In genomic region chr7:99258501-99258900, GRCh38 we compare ENCODE assay signal across 35 cellular contexts. TPM values are rescaled to one million over a fixed set of nuclear protein-coding genes. Genes with fewer than 3 reads are reported as not detected.
"Had no signal": no experiment of that assay in that cellular context is flagged by ENCODE, and none has a peak within 500 bp of the region (broad histone marks: within the 10 kb centered on the region; RNA-seq: fewer than 3 reads in every experiment).

No MANE protein-coding gene starts in this region.

- H3K36me3 Mint-ChIP-seq: activated CD8-positive, alpha-beta memory T cell treated with anti-CD3 and anti-CD28 coated beads, Interleukin-2, amount 10 ng/mL, durations not matched to agents 7 days and 5 days; activated naive CD4-positive, alpha-beta T cell treated with anti-CD3 and anti-CD28 coated beads, Interleukin-2, amount 50 U/mL, for 24 hours; naive thymus-derived CD8-positive, alpha-beta T cell; neural progenitor cell; T-cell had no signal

- H3K79me2 ChIP-seq: parathyroid adenoma had no signal

- H3K27ac Mint-ChIP-seq: activated CD4-positive, alpha-beta T cell treated with anti-CD3 and anti-CD28 coated beads for 36 hours; activated CD8-positive, alpha-beta memory T cell treated with anti-CD3 and anti-CD28 coated beads, Interleukin-2, amount 10 ng/mL, durations not matched to agents 7 days and 5 days; activated CD8-positive, alpha-beta T cell treated with anti-CD3 and anti-CD28 coated beads, Interleukin-2, amount 10 ng/mL, durations not matched to agents 7 days and 5 days; activated naive CD4-positive, alpha-beta T cell treated with anti-CD3 and anti-CD28 coated beads, Interleukin-2, amount 50 U/mL, for 24 hours; activated naive CD8-positive, alpha-beta T cell treated with anti-CD3 and anti-CD28 coated beads, Interleukin-2, amount 50 U/mL, for 24 hours; activated T-helper 2 cell treated with anti-CD3 and anti-CD28 coated beads, Interferon-gamma antibody, Interleukin-2, Interleukin-4, amounts not matched to agents 10 μg/mL and 5 μg/mL and 100 μg/mL, durations not matched to agents 14 hours and 24 hours and 36 hours; naive thymus-derived CD8-positive, alpha-beta T cell; T-cell had no signal

- H3K4me1 Mint-ChIP-seq: activated CD4-positive, alpha-beta T cell treated with anti-CD3 and anti-CD28 coated beads for 36 hours; activated CD8-positive, alpha-beta memory T cell treated with anti-CD3 and anti-CD28 coated beads, Interleukin-2, amount 10 ng/mL, durations not matched to agents 7 days and 5 days; activated naive CD4-positive, alpha-beta T cell treated with anti-CD3 and anti-CD28 coated beads, Interleukin-2, amount 50 U/mL, for 24 hours; activated naive CD8-positive, alpha-beta T cell treated with anti-CD3 and anti-CD28 coated beads, Interleukin-2, amount 50 U/mL, for 24 hours; naive thymus-derived CD8-positive, alpha-beta T cell; neural progenitor cell; T-cell had no signal

- H3K4me3 Mint-ChIP-seq: activated CD4-positive, alpha-beta T cell treated with anti-CD3 and anti-CD28 coated beads for 36 hours; activated CD8-positive, alpha-beta memory T cell treated with anti-CD3 and anti-CD28 coated beads, Interleukin-2, amount 10 ng/mL, durations not matched to agents 7 days and 5 days; activated CD8-positive, alpha-beta T cell treated with anti-CD3 and anti-CD28 coated beads, Interleukin-2, amount 10 ng/mL, durations not matched to agents 7 days and 5 days; activated naive CD4-positive, alpha-beta T cell treated with anti-CD3 and anti-CD28 coated beads, Interleukin-2, amount 50 U/mL, for 24 hours; activated naive CD8-positive, alpha-beta T cell treated with anti-CD3 and anti-CD28 coated beads, Interleukin-2, amount 50 U/mL, for 24 hours; naive thymus-derived CD8-positive, alpha-beta T cell; neural progenitor cell; T-cell had no signal

- H3K27me3 ChIP-seq: cardiac muscle cell, colonic mucosa, neural progenitor cell, right atrium auricular region, transverse colon had no signal

- H3K9ac ChIP-seq: neural progenitor cell, parathyroid adenoma had no signal

- H3K9me3 Mint-ChIP-seq: activated naive CD4-positive, alpha-beta T cell treated with anti-CD3 and anti-CD28 coated beads, Interleukin-2, amount 50 U/mL, for 24 hours; activated naive CD8-positive, alpha-beta T cell treated with anti-CD3 and anti-CD28 coated beads, Interleukin-2, amount 50 U/mL, for 24 hours; activated T-helper 2 cell treated with anti-CD3 and anti-CD28 coated beads, Interferon-gamma antibody, Interleukin-2, Interleukin-4, amounts not matched to agents 10 μg/mL and 5 μg/mL and 100 μg/mL, durations not matched to agents 14 hours and 24 hours and 36 hours; naive thymus-derived CD8-positive, alpha-beta T cell; neural progenitor cell; T-cell had no signal

- H3K27ac ChIP-seq: cardiac muscle cell, colonic mucosa, gastroesophageal sphincter, neural progenitor cell, parathyroid adenoma, psoas muscle, right atrium auricular region, transverse colon had no signal

- H3K36me3 ChIP-seq: cardiac muscle cell, colonic mucosa, gastroesophageal sphincter, neural progenitor cell, right atrium auricular region, transverse colon had no signal

- DNase-seq: activated CD4-positive, alpha-beta T cell treated with anti-CD3 and anti-CD28 coated beads for 36 hours; activated CD4-positive, CD25-positive, alpha-beta regulatory T cell; activated CD8-positive, alpha-beta memory T cell treated with anti-CD3 and anti-CD28 coated beads, Interleukin-2, amount 10 ng/mL, durations not matched to agents 7 days and 5 days; activated CD8-positive, alpha-beta T cell treated with anti-CD3 and anti-CD28 coated beads, Interleukin-2, amount 10 ng/mL, durations not matched to agents 7 days and 5 days; activated naive CD8-positive, alpha-beta T cell treated with anti-CD3 and anti-CD28 coated beads, Interleukin-2, amount 50 U/mL, for 24 hours; activated T-cell treated with anti-CD3 and anti-CD28 coated beads, Interleukin-2, amount 50 U/mL, for 48 hours; cerebellar nuclear complex; colonic mucosa; effector CD8-positive, alpha-beta T cell; head of caudate nucleus; hippocampal formation; kidney; left colon; midbrain; naive thymus-derived CD8-positive, alpha-beta T cell; occipital lobe; psoas muscle; stimulated activated CD4-positive, alpha-beta T cell treated with anti-CD3 and anti-CD28 coated beads, Interleukin-15, amount 100 ng/mL, for 24 hours; stimulated activated CD4-positive, alpha-beta T cell treated with anti-CD3 and anti-CD28 coated beads, Interleukin-2, amount 100 ng/mL, for 24 hours; stimulated activated naive CD4-positive, alpha-beta T cell treated with Interleukin-2 at 50 U/mL for 16 hours; T-cell; transverse colon had no signal

- H3K4me3 ChIP-seq: cardiac muscle cell, colonic mucosa, gastroesophageal sphincter, neural progenitor cell, psoas muscle, right atrium auricular region, transverse colon had no signal

- H3K9me3 ChIP-seq: colonic mucosa, gastroesophageal sphincter, psoas muscle, right atrium auricular region, transverse colon had no signal

- ATAC-seq: activated CD4-positive, alpha-beta T cell treated with anti-CD3 and anti-CD28 coated beads for 36 hours; activated CD8-positive, alpha-beta memory T cell treated with anti-CD3 and anti-CD28 coated beads, Interleukin-2, amount 10 ng/mL, durations not matched to agents 7 days and 5 days; activated CD8-positive, alpha-beta T cell treated with anti-CD3 and anti-CD28 coated beads, Interleukin-2, amount 10 ng/mL, durations not matched to agents 7 days and 5 days; activated naive CD8-positive, alpha-beta T cell treated with anti-CD3 and anti-CD28 coated beads, Interleukin-2, amount 50 U/mL, for 24 hours; gastroesophageal sphincter; left colon; naive thymus-derived CD8-positive, alpha-beta T cell; psoas muscle; T-cell had no signal

- H3K4me2 ChIP-seq: neural progenitor cell had no signal

- H3K4me1 ChIP-seq: colonic mucosa, gastroesophageal sphincter, neural progenitor cell, parathyroid adenoma, psoas muscle, right atrium auricular region, transverse colon had no signal

- H3K27me3 Mint-ChIP-seq: activated CD4-positive, alpha-beta T cell treated with anti-CD3 and anti-CD28 coated beads for 36 hours; activated naive CD8-positive, alpha-beta T cell treated with anti-CD3 and anti-CD28 coated beads, Interleukin-2, amount 50 U/mL, for 24 hours; T-cell had no signal

- H2AFZ ChIP-seq: neural progenitor cell, parathyroid adenoma had no signal

RNA-seq across cellular contexts. Expression of gene MYH16, which starts 14.1 kb away (rescaled TPM):
- total RNA-seq: activated CD4-positive, alpha-beta T cell treated with anti-CD3 and anti-CD28 coated beads for 36 hours; activated CD8-positive, alpha-beta memory T cell treated with anti-CD3 and anti-CD28 coated beads, Interleukin-2, amount 10 ng/mL, durations not matched to agents 7 days and 5 days; activated CD8-positive, alpha-beta T cell treated with anti-CD3 and anti-CD28 coated beads, Interleukin-2, amount 10 ng/mL, durations not matched to agents 7 days and 5 days; activated T-helper 2 cell treated with anti-CD3 and anti-CD28 coated beads, Interferon-gamma antibody, Interleukin-2, Interleukin-4, amounts not matched to agents 10 μg/mL and 5 μg/mL and 100 μg/mL, durations not matched to agents 14 hours and 24 hours and 36 hours; cardiac muscle cell; colonic mucosa; gastroesophageal sphincter; kidney; left colon; liver; naive thymus-derived CD8-positive, alpha-beta T cell; occipital lobe; psoas muscle; right atrium auricular region; T-cell; T-helper 2 cell treated with Interferon-gamma antibody and Interleukin-4, amounts not matched to agents 100 ng/mL and 5 ng/mL, for 36 hours; temporal lobe; transverse colon; urinary bladder had no signal
- polyA plus RNA-seq: liver; naive thymus-derived CD8-positive, alpha-beta T cell; psoas muscle; urinary bladder had no signal

RNA-seq across cellular contexts. Expression of gene KPNA7, which starts 50.6 kb away (rescaled TPM):
- total RNA-seq: activated CD4-positive, alpha-beta T cell treated with anti-CD3 and anti-CD28 coated beads for 36 hours; activated CD8-positive, alpha-beta memory T cell treated with anti-CD3 and anti-CD28 coated beads, Interleukin-2, amount 10 ng/mL, durations not matched to agents 7 days and 5 days; activated CD8-positive, alpha-beta T cell treated with anti-CD3 and anti-CD28 coated beads, Interleukin-2, amount 10 ng/mL, durations not matched to agents 7 days and 5 days; activated T-helper 2 cell treated with anti-CD3 and anti-CD28 coated beads, Interferon-gamma antibody, Interleukin-2, Interleukin-4, amounts not matched to agents 10 μg/mL and 5 μg/mL and 100 μg/mL, durations not matched to agents 14 hours and 24 hours and 36 hours; cardiac muscle cell; dermis microvascular lymphatic vessel endothelial cell; epithelial cell of proximal tubule; kidney; occipital lobe; psoas muscle; right atrium auricular region; T-helper 2 cell treated with Interferon-gamma antibody and Interleukin-4, amounts not matched to agents 100 ng/mL and 5 ng/mL, for 36 hours; temporal lobe; urinary bladder had no signal
- polyA plus RNA-seq: cardiac muscle cell; naive thymus-derived CD8-positive, alpha-beta T cell; psoas muscle had no signal
